Comparison of ENCODE assay signal across 2 cellular contexts in genomic region chr6:43125555-43125954, GRCh38.
TF ChIP-seq lines count a peak whose summit lies in the region.

No MANE protein-coding gene starts in this region.

TF ChIP-seq in SK-N-SH treated with all-trans-retinoic acid at 6 μM for 48 hours, 23 proteins besides CTCF, POLR2A, EP300 and RAD21 (continued from another document):
- no peak for TF ChIP-seq CREB5 (CRISPR knock-in tag; IDR thresholded peaks at IDR 0.05; ENCODE audit: low read depth)

TF ChIP-seq in WTC11, 78 proteins besides CTCF, POLR2A, EP300 and RAD21:
- TF ChIP-seq ERG (CRISPR knock-in tag; IDR thresholded peaks at IDR 0.05) (no peak), MAX (CRISPR knock-in tag; IDR thresholded peaks at IDR 0.05) (no peak), IRF2 (CRISPR knock-in tag; IDR thresholded peaks at IDR 0.05; ENCODE audit: borderline replicate concordance, low read depth) (no peak), SP1 (CRISPR knock-in tag; conservative IDR thresholded peaks at IDR 0.05) (no peak), SMAD3 (CRISPR knock-in tag; IDR thresholded peaks at IDR 0.05; ENCODE audit: borderline replicate concordance) (no peak), ZNF512 (CRISPR knock-in tag; IDR thresholded peaks at IDR 0.05; ENCODE audit: borderline replicate concordance) (no peak), FOXJ3 (CRISPR knock-in tag; IDR thresholded peaks at IDR 0.05; ENCODE audit: borderline replicate concordance) (no peak)
